In the genomic region with DNA sequence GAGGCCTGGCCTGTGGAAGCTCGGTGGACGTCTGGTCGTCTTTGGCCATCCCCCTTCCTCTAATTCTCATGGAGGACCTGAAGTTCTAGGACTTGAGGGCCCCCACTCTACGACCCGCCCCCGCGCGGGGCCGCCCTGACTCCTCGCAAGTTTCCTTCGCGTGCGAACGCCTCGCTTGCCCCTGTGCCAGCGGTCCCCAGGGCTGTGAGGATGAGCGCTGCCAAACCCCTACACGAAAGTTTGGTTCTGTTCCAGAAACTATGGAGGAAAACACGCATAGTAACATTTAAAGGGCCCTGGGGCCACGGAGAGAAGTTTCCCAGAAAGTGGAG, we compare ENCODE assay signal across 8 cellular contexts. TPM values are rescaled to one million over a fixed set of nuclear protein-coding genes. Genes with fewer than 3 reads are reported as not detected.
A peak's percentile ranks its signal among the peaks of the same experiment; 100 is the strongest.
DNase-seq lines count a peak whose midpoint lies in the region; ATAC-seq and TF ChIP-seq lines count a peak whose summit lies in the region.

No MANE protein-coding gene starts in this region.

- no peaks in the 10 kb centered on the region for H3K36me3 Mint-ChIP-seq in natural killer cell

- no peaks in the 10 kb centered on the region for H3F3A ChIP-seq in PC-3 (ENCODE audit: low read length, unreplicated experiment)

- peak overlapping the region; percentile 84 for H3K4me3 ChIP-seq in PC-3 (ENCODE audit: low read length)

- POLR2A ChIA-PET in PC-3 (lab: Charles Lee; ENCODE audit: unreplicated experiment): no interaction called here

- H3K4me2 ChIP-seq in PC-3 (ENCODE audit: low read length): peak overlapping the region; percentile 93

- ATAC-seq in PC-3: peak; percentile 6
- peak in 1 of 3 donors; percentile 12 for ATAC-seq in natural killer cell
- ATAC-seq in HG03521 (IDR thresholded peaks at IDR 0.05; ENCODE audit: unreplicated experiment): no peak

- no peaks in the 10 kb centered on the region for H3K9me2 ChIP-seq in PC-3 (replicated peaks; ENCODE audit: low read length)

- H2AFZ ChIP-seq in PC-3 (ENCODE audit: low read length): peak overlapping the region; percentile 88

- H3K36me3 ChIP-seq in ES-I3 (ENCODE audit: insufficient read depth, low read length) (no peaks in the 10 kb centered on the region), PC-3 (ENCODE audit: low read depth, low read length) (no peaks in the 10 kb centered on the region; the same call in 1 of the 2 replicates)

- peak overlapping the region; percentile 86 for H3K4me3 Mint-ChIP-seq in natural killer cell

- H3K9me3 Mint-ChIP-seq in natural killer cell: no peaks in the 10 kb centered on the region

- H3K4me1 ChIP-seq in ES-I3 (ENCODE audit: insufficient read depth, low read length): peaks cover 7% of the 10 kb centered on the region
- H3K4me1 ChIP-seq in PC-3 (ENCODE audit: insufficient read depth, low read length): peaks cover 25% of the 10 kb centered on the region

- BruUV-seq in PC-3 (replicated peaks; lab: Mats Ljungman, UMichigan): no TSS peak

- intact Hi-C loops in PC-3 (cut with micrococcal nuclease) (loop anchor here (1.0 to 5.0 kb wide), 5 partner anchors 17 to 549 kb away; no protein-coding TSS in a partner anchor), natural killer cell (cut with micrococcal nuclease) (no loop called here)

- peaks cover 14 to 28% of the 10 kb centered on the region in 2 donors for H3K4me1 Mint-ChIP-seq in natural killer cell

- H3K27me3 ChIP-seq in PC-3 (ENCODE audit: low read length): no peaks in the 10 kb centered on the region

- H3K27ac ChIP-seq in PC-3 (ENCODE audit: low read length): peak overlapping the region; percentile 81

- no peaks in the 10 kb centered on the region for H4K20me1 ChIP-seq in PC-3 (ENCODE audit: low read length)

- DNase-seq in PC-3 (peak; percentile 44), epidermal melanocyte (ENCODE audit: insufficient read length, low spot score) (peak; percentile 23), natural killer cell (no peak), AG08396 (ENCODE audit: low spot score) (no peak), NCI-H345 treated with DMSO at 0.1 percent for 48 hours (lab: John Stamatoyannopoulos, UW; ENCODE audit: unreplicated experiment) (no peak)
- no peak for DNase-seq in stimulated activated CD4-positive, alpha-beta T cell treated with anti-CD3 and anti-CD28 coated beads, Interleukin-4, amount 100 ng/mL, for 4 hours

- H3K27ac Mint-ChIP-seq in natural killer cell: no peak overlapping the region

- peaks cover 46 to 61% of the 10 kb centered on the region in 2 donors for H3K27me3 Mint-ChIP-seq in natural killer cell (ENCODE audit: low read depth in 2 of 2)

- H3K9ac ChIP-seq in ES-I3 (ENCODE audit: low read depth, low read length) (peak overlapping the region; percentile 69; the same call in 1 of the 2 replicates), PC-3 (ENCODE audit: low read length) (peak overlapping the region; percentile 86)

- TF ChIP-seq CTCF in PC-3 (conservative IDR thresholded peaks at IDR 0.05; ENCODE audit: low read depth, low read length) (no peak), natural killer cell (IDR thresholded peaks at IDR 0.05) (no peak)

- no peaks in the 10 kb centered on the region for H3K9me3 ChIP-seq in ES-I3 (ENCODE audit: control insufficient read depth, insufficient read depth, low read length)
- no peaks in the 10 kb centered on the region for H3K9me3 ChIP-seq in PC-3 (ENCODE audit: low read length)

- peaks cover 43% of the 10 kb centered on the region for H3K79me2 ChIP-seq in PC-3 (ENCODE audit: low read length)

- CTCF ChIA-PET in PC-3 (lab: Charles Lee): no interaction called here

RNA-seq across cellular contexts. Expression of a gene that starts 0.3 kb away (rescaled TPM):
- total RNA-seq in PC-3 (2014; rRNA removed) (54.1 and 66.1 TPM in 2 replicates), natural killer cell (not detected)

Comparison
In these comparisons a context has a peak if more than half of its experiments do, and no peak if none do; other contexts are left out.
1. DNase-seq: peak in PC-3 (single experiment) and epidermal melanocyte (single experiment); none in natural killer cell (single experiment), stimulated activated CD4-positive, alpha-beta T cell treated with anti-CD3 and anti-CD28 coated beads, Interleukin-4, amount 100 ng/mL, for 4 hours (0 of 2), AG08396 (single experiment) and NCI-H345 treated with DMSO at 0.1 percent for 48 hours (single experiment).
2. RNA of a gene that starts 0.3 kb away (total RNA-seq): 54.1 to 66.1 TPM in PC-3; not detected in natural killer cell; every median in the first group is over 10 times any median in the second.